In the genomic region with DNA sequence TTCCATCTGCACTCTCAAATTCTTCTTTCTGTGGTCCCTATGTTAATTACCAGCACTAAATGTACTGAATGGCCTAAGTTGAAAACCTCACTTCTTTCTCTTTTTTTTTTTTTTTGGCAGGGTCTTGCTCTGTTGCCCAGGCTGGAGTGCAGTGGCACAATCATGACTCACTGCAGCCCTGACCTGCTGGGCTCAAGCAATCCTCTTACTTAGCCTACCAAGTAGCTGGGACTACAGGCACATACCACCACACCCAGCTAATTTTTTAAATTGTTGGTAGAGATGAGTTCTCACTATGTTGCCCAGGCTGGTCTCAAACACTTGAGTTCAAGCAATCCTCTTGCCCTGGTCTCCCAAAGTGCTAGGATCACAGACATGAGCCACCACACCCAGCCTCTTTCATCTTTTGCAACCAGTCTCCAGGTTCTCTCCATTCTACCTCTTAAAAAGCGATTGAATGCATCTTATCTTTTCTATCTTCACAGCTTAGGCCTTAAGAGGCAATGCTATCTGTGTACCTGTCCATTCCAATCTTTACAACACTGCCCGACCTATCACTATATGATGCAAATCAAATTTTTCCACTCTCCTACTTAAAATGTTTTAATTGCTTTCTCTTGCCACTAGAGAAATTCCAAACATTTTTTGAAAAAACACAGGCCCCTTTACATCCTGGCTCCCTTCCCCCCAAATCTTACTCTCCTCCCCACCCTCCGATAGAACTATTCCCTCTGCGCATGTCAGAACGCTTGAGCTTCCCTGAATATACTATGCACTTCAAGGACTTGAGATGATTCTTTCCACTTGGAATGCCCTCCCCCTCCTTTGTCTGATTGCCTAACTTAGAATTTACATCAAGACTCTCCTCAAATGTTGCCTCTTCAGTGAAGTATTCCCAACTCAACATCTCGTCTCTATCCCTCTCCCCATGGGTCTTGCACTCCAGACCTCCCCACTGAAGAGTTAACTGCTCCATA, we compare ENCODE assay signal across 21 cellular contexts.
"Had no signal": no experiment of that assay in that cellular context is flagged by ENCODE, and none has a peak within 500 bp of the region (broad histone marks: within the 10 kb centered on the region; RNA-seq: fewer than 3 reads in every experiment).

No MANE protein-coding gene starts in this region.

- H3K4me3 ChIP-seq: ascending aorta, body of pancreas, MG63 had no signal

- H3K36me3 ChIP-seq: ascending aorta, MG63 had no signal

- H3K4me1 ChIP-seq: ascending aorta had no signal

- ATAC-seq: activated CD8-positive, alpha-beta T cell treated with anti-CD3 and anti-CD28 coated beads, Interleukin-2, amount 10 ng/mL, durations not matched to agents 7 days and 5 days; body of pancreas; PC-3 had no signal

- H3K27ac ChIP-seq: ascending aorta had no signal

- H3K27me3 ChIP-seq: ascending aorta, body of pancreas, MG63 had no signal

- H3K9me3 ChIP-seq: ascending aorta, body of pancreas, MG63 had no signal

- DNase-seq: activated CD4-positive, alpha-beta T cell treated with anti-CD3 and anti-CD28 coated beads for 48 hours; activated CD4-positive, alpha-beta T cell treated with anti-CD3 and anti-CD28 coated beads, Interleukin-2, amount 50 U/mL, for 4 hours; activated CD4-positive, CD25-positive, alpha-beta regulatory T cell treated with anti-CD3 and anti-CD28 coated beads, Interleukin-2, amount 50 U/mL, for 72 hours; activated CD8-positive, alpha-beta memory T cell treated with anti-CD3 and anti-CD28 coated beads, Interleukin-2, amount 50 U/mL, for 48 hours; activated CD8-positive, alpha-beta T cell treated with anti-CD3 and anti-CD28 coated beads, Interleukin-2, amount 10 ng/mL, durations not matched to agents 7 days and 5 days; activated T-cell treated with anti-CD3 and anti-CD28 coated beads, Interleukin-2, amount 50 U/mL, for 1 hour; amniotic stem cell; body of pancreas; central memory CD4-positive, alpha-beta T cell; MG63; MV-4-11; NCI-H1092 treated with DMSO at 0.1 percent for 48 hours; NCI-H1417 treated with DMSO at 0.1 percent for 48 hours; NCI-H1694 treated with DMSO at 0.1 percent for 48 hours; NCI-H2029 treated with DMSO at 0.1 percent for 48 hours; NCI-H446; NCI-H524; PC-3; SHP77 treated with DMSO at 0.1 percent for 48 hours; SW 1271 had no signal
